Comparison of ENCODE assay signal across 26 cellular contexts in genomic region chr9:14133394-14133793, GRCh38.
DNase-seq lines count a peak whose midpoint lies in the region; ATAC-seq and TF ChIP-seq lines count a peak whose summit lies in the region.
"Had no signal": no experiment of that assay in that cellular context is flagged by ENCODE, and none has a peak within 500 bp of the region (broad histone marks: within the 10 kb centered on the region; RNA-seq: fewer than 3 reads in every experiment).

No MANE protein-coding gene starts in this region.

- intact Hi-C loops in breast epithelium (cut with DNase I; ENCODE audit: low total_unique reads) = no loop called here
- intact Hi-C loops in left ventricle myocardium superior (cut with micrococcal nuclease) = no loop called here

- DNase-seq in NCI-H446 treated with DMSO at 0.1 percent for 48 hours (lab: John Stamatoyannopoulos, UW) = peak; percentile 90
- DNase-seq in breast epithelium (ENCODE audit: low spot score in 2 of 2) = no peak
- DNase-seq in left ventricle myocardium superior = no peak
- DNase-seq in putamen (ENCODE audit: low spot score) = peak; percentile 12
- no peak for DNase-seq in activated CD4-positive, alpha-beta T cell treated with anti-CD3 and anti-CD28 coated beads for 4 hours
- DNase-seq in mesenteric fat pad (ENCODE audit: low spot score) = no peak
- DNase-seq: activated naive CD4-positive, alpha-beta T cell treated with anti-CD3 and anti-CD28 coated beads, Interleukin-2, amount 10 ng/mL, durations not matched to agents 7 days and 5 days; activated T-cell treated with anti-CD3 and anti-CD28 coated beads, Interleukin-2, amount 50 U/mL, for 72 hours; amygdala; CD4-positive, alpha-beta T cell; DMS153; GF-D8; KG1; mesendoderm; NCI-H187; NCI-H774; SHP77 treated with DMSO at 0.1 percent for 48 hours; small intestine; stimulated activated CD4-positive, alpha-beta T cell treated with anti-CD3 and anti-CD28 coated beads, Interleukin-2, amount 100 ng/mL, for 24 hours; T-helper 1 cell; testis had no signal

- H3K4me1 ChIP-seq in breast epithelium = no peaks in the 10 kb centered on the region
- H3K4me1 ChIP-seq: parathyroid adenoma, testis had no signal

- peak; percentile 48 for ATAC-seq in left ventricle myocardium superior
- ATAC-seq in GM19455 (IDR thresholded peaks at IDR 0.05; ENCODE audit: unreplicated experiment) = no peak
- ATAC-seq: activated T-cell treated with anti-CD3 and anti-CD28 coated beads, Interleukin-2, amount 50 U/mL, for 72 hours; gastroesophageal sphincter; natural killer cell treated with Interleukin-12 subunit alpha and Interleukin-12 subunit beta and Interleukin-15 and Interleukin-18, amount 100 ng/mL, for 72 hours; stimulated activated memory B cell treated with anti-CD40 and anti-IgM and Interleukin-4, amounts not matched to agents 10 μg/mL and 1 μg/mL and 100 μg/mL, for 72 hours had no signal

- no peak overlapping the region for H3K4me3 ChIP-seq in breast epithelium
- H3K4me3 ChIP-seq: gastroesophageal sphincter, testis had no signal

- no peak for TF ChIP-seq CTCF in breast epithelium (IDR thresholded peaks at IDR 0.05)

- TF ChIP-seq POLR2A in breast epithelium (IDR thresholded peaks at IDR 0.05) = no peak

- H3K9me3 ChIP-seq in breast epithelium = no peaks in the 10 kb centered on the region
- H3K9me3 ChIP-seq: gastroesophageal sphincter, testis had no signal

- H3K27me3 ChIP-seq in breast epithelium = no peaks in the 10 kb centered on the region
- H3K27me3 ChIP-seq: gastroesophageal sphincter, testis had no signal

- peak overlapping the region; percentile 12 to 29 for H3K27ac ChIP-seq in breast epithelium
- H3K27ac ChIP-seq: parathyroid adenoma, testis had no signal

- no peaks in the 10 kb centered on the region for H3K36me3 ChIP-seq in breast epithelium
- H3K36me3 ChIP-seq: gastroesophageal sphincter had no signal

Comparison
In these comparisons a context has a peak if more than half of its experiments do, and no peak if none do; other contexts are left out.
1. DNase-seq: peak in NCI-H446 treated with DMSO at 0.1 percent for 48 hours (single experiment) and putamen (single experiment); none in breast epithelium (0 of 2), left ventricle myocardium superior (single experiment), activated CD4-positive, alpha-beta T cell treated with anti-CD3 and anti-CD28 coated beads for 4 hours (0 of 2) and mesenteric fat pad (single experiment).